8 cellular contexts compared by ENCODE assay signal in genomic region chr2:231604685-231605606, GRCh38. TPM values are rescaled to one million over a fixed set of nuclear protein-coding genes. Genes with fewer than 3 reads are reported as not detected.
DNase-seq lines count a peak whose midpoint lies in the region; TF ChIP-seq lines count a peak whose summit lies in the region.

No MANE protein-coding gene starts in this region.

- intact Hi-C loops in head of caudate nucleus (cut with DNase I): loop anchor here (5.0 kb wide), 2 partner anchors 43 to 93 kb away; no protein-coding TSS in a partner anchor
- intact Hi-C loops in ovary (cut with DNase I): loop anchor here in 2 of 4 donors (2.0 to 10.0 kb wide), 4 partner anchors 43 to 102 kb away; no protein-coding TSS in a partner anchor

- H3K4me3 Mint-ChIP-seq in activated naive CD8-positive, alpha-beta T cell treated with anti-CD3 and anti-CD28 coated beads for 36 hours: peak overlapping the region; percentile 47

- H3K4me1 ChIP-seq in ovary (ENCODE audit: insufficient read depth) (peaks cover 12% of the 10 kb centered on the region), thymus (ENCODE audit: control insufficient read depth, insufficient read depth, low read length) (peaks cover 9% of the 10 kb centered on the region)

- H3K4me1 Mint-ChIP-seq in activated naive CD8-positive, alpha-beta T cell treated with anti-CD3 and anti-CD28 coated beads for 36 hours: peaks cover 9% of the 10 kb centered on the region

- DNase-seq in GM04503 (ENCODE audit: low read depth) (peak; percentile 90), HFF-Myc (ENCODE audit: extremely low read depth, low read depth) (peak; percentile 95), NCI-H1048 (lab: John Stamatoyannopoulos, UW) (peak; percentile 94), SKM-1 (lab: John Stamatoyannopoulos, UW; ENCODE audit: unreplicated experiment) (peak; percentile 63), head of caudate nucleus (peak; percentile 97 to 100 (median 100)), ovary (peak; percentile 99 to 100 (median 100))
- peak; percentile 95 for DNase-seq in activated naive CD8-positive, alpha-beta T cell treated with anti-CD3 and anti-CD28 coated beads for 36 hours

- H3K9me3 Mint-ChIP-seq in activated naive CD8-positive, alpha-beta T cell treated with anti-CD3 and anti-CD28 coated beads for 36 hours: no peaks in the 10 kb centered on the region

- H3K9me3 ChIP-seq in ovary (no peaks in the 10 kb centered on the region), thymus (ENCODE audit: control insufficient read depth) (no peaks in the 10 kb centered on the region)

- WGBS in ovary, 3 donors: 15 to 22% (median 16%) methylated on average over 39 to 54 of the region's 54 CpGs
- WGBS in thymus: 24% methylated on average over 53 of the region's 54 CpGs

- H3K36me3 ChIP-seq in ovary (no peaks in the 10 kb centered on the region), thymus (ENCODE audit: control insufficient read depth, insufficient read depth) (no peaks in the 10 kb centered on the region)

- peak; percentile 97 for TF ChIP-seq EP300 in ovary (IDR thresholded peaks at IDR 0.05)

- peaks cover 7% of the 10 kb centered on the region for H3K27me3 Mint-ChIP-seq in activated naive CD8-positive, alpha-beta T cell treated with anti-CD3 and anti-CD28 coated beads for 36 hours

- H3K4me3 ChIP-seq in HFF-Myc (replicated peaks; ENCODE audit: low read depth, low read length): peak overlapping the region; percentile 46
- H3K4me3 ChIP-seq in ovary: peak overlapping the region; percentile 77
- peak overlapping the region; percentile 60 for H3K4me3 ChIP-seq in thymus (ENCODE audit: low read length)

- H3K27me3 ChIP-seq in ovary (no peaks in the 10 kb centered on the region), thymus (ENCODE audit: control insufficient read depth, insufficient read depth) (no peaks in the 10 kb centered on the region)

- no peaks in the 10 kb centered on the region for H3K36me3 Mint-ChIP-seq in activated naive CD8-positive, alpha-beta T cell treated with anti-CD3 and anti-CD28 coated beads for 36 hours

- TF ChIP-seq CTCF in HFF-Myc (IDR thresholded peaks at IDR 0.05; ENCODE audit: low read depth, low read length, missing control alignments): no peak
- peak in 1 of 3 donors; percentile 8 for TF ChIP-seq CTCF in ovary (IDR thresholded peaks at IDR 0.05)

- peak overlapping the region; percentile 45 for H3K27ac Mint-ChIP-seq in activated naive CD8-positive, alpha-beta T cell treated with anti-CD3 and anti-CD28 coated beads for 36 hours

- peak; percentile 59 for TF ChIP-seq POLR2A in ovary (IDR thresholded peaks at IDR 0.05)

- H3K27ac ChIP-seq in ovary (peak overlapping the region; percentile 97 to 100), thymus (ENCODE audit: low read depth) (peak overlapping the region; percentile 68)

RNA-seq across cellular contexts. Expression of gene TEX44, which starts 12.3 kb away (rescaled TPM):
- not detected for total RNA-seq in activated naive CD8-positive, alpha-beta T cell treated with anti-CD3 and anti-CD28 coated beads for 36 hours
- total RNA-seq in ovary: not detected
- not detected for polyA plus RNA-seq in ovary
- polyA plus RNA-seq in thymus: 0.02 TPM

Comparison
In these comparisons a context has a peak if more than half of its experiments do, and no peak if none do; other contexts are left out.
1. Peak in every context shown above with its lines: DNase-seq, H3K4me3 ChIP-seq and H3K27ac ChIP-seq.